In genomic region chr16:70437582-70438324, GRCh38 we compare ENCODE assay signal across 8 cellular contexts. TPM values are rescaled to one million over a fixed set of nuclear protein-coding genes. Genes with fewer than 3 reads are reported as not detected.
DNase-seq lines count a peak whose midpoint lies in the region; ATAC-seq and TF ChIP-seq lines count a peak whose summit lies in the region.

No MANE protein-coding gene starts in this region.

- peak in 1 of 7 experiments; percentile 14 for DNase-seq in CD8-positive, alpha-beta T cell
- peak; percentile 68 for DNase-seq in iris pigment epithelial cell (ENCODE audit: low read depth)
- DNase-seq in stimulated activated naive B cell treated with anti-CD40 and anti-IgM and Interleukin-4, amounts not matched to agents 10 μg/mL and 1 μg/mL and 100 μg/mL, for 72 hours = no peak
- no peak for DNase-seq in MV-4-11 (lab: John Stamatoyannopoulos, UW)

- peaks cover 3% of the 10 kb centered on the region for H3K36me3 ChIP-seq in CD8-positive, alpha-beta T cell (ENCODE audit: insufficient read depth, low read length)
- no peaks in the 10 kb centered on the region for H3K36me3 ChIP-seq in HUES48 (ENCODE audit: control insufficient read depth, insufficient read depth, low read length)

- no peak overlapping the region for H3K9ac ChIP-seq in HUES48 (ENCODE audit: low read depth, low read length)

- intact Hi-C loops in CD8-positive, alpha-beta T cell (cut with DNase I, micrococcal nuclease) = loop anchor here (1.0 to 10.0 kb wide), 4 partner anchors 8 to 1287 kb away; partner anchors contain the start of genes COG4 (in 1 of the 2), PHLPP2 (in 1 of the 2) and SF3B3 (in 1 of the 2)

- CTCF ChIA-PET in CD8-positive, alpha-beta T cell (lab: Charles Lee) = interaction anchor here (0.6 to 2.6 kb wide), 5 partner anchors 13 to 50 kb away, joined by 3 to 10 read pairs (median 4); no protein-coding TSS in a partner anchor

- POLR2A ChIA-PET in CD8-positive, alpha-beta T cell (lab: Charles Lee) = interaction anchor here (0.6 to 3.5 kb wide), 6 partner anchors 16 to 91 kb away, joined by 3 to 23 read pairs (median 7); partner anchors contain the start of genes COG4, DDX19A, FCSK and SF3B3

- no peaks in the 10 kb centered on the region for H3K27me3 ChIP-seq in CD8-positive, alpha-beta T cell (ENCODE audit: insufficient read depth, low read length)
- H3K27me3 ChIP-seq in HUES48 (ENCODE audit: control insufficient read depth, insufficient read depth, low read length) = no peaks in the 10 kb centered on the region

- H3K4me3 ChIP-seq in CD8-positive, alpha-beta T cell (ENCODE audit: low read depth, low read length) = peak overlapping the region; percentile 75
- H3K4me3 ChIP-seq in HUES48 (ENCODE audit: low read depth, low read length) = peak overlapping the region; percentile 85

- no peak for TF ChIP-seq CTCF in CD8-positive, alpha-beta T cell (IDR thresholded peaks at IDR 0.05)

- H3K9me3 ChIP-seq in CD8-positive, alpha-beta T cell (ENCODE audit: low read length) = no peaks in the 10 kb centered on the region
- H3K9me3 ChIP-seq in HUES48 (ENCODE audit: control insufficient read depth, insufficient read depth, low read length) = no peaks in the 10 kb centered on the region

- H3K27ac ChIP-seq in CD8-positive, alpha-beta T cell (ENCODE audit: low read depth, low read length) = peak overlapping the region; percentile 48
- H3K27ac ChIP-seq in HUES48 (ENCODE audit: low read depth, low read length) = peak overlapping the region; percentile 90

- H3K27ac Mint-ChIP-seq in CD8-positive, alpha-beta T cell = peak overlapping the region; percentile 72
- H3K27ac Mint-ChIP-seq in activated naive CD8-positive, alpha-beta T cell = peak overlapping the region; percentile 88
- H3K27ac Mint-ChIP-seq in stimulated activated naive B cell treated with anti-CD40 and anti-IgM and Interleukin-4, amounts not matched to agents 10 μg/mL and 1 μg/mL and 100 μg/mL, for 72 hours = peak overlapping the region; percentile 90

- H3K4me3 Mint-ChIP-seq in CD8-positive, alpha-beta T cell = peak overlapping the region; percentile 94
- H3K4me3 Mint-ChIP-seq in activated naive CD8-positive, alpha-beta T cell = peak overlapping the region; percentile 98
- peak overlapping the region; percentile 99 to 100 for H3K4me3 Mint-ChIP-seq in stimulated activated naive B cell treated with anti-CD40 and anti-IgM and Interleukin-4, amounts not matched to agents 10 μg/mL and 1 μg/mL and 100 μg/mL, for 72 hours

- peaks cover 50% of the 10 kb centered on the region for H3K4me1 ChIP-seq in CD8-positive, alpha-beta T cell (ENCODE audit: insufficient read depth, low read length)
- H3K4me1 ChIP-seq in HUES48 (ENCODE audit: control insufficient read depth, insufficient read depth, low read length) = peaks cover 33% of the 10 kb centered on the region

- no peaks in the 10 kb centered on the region for H3K27me3 Mint-ChIP-seq in CD8-positive, alpha-beta T cell (ENCODE audit: low read depth)
- H3K27me3 Mint-ChIP-seq in activated naive CD8-positive, alpha-beta T cell = no peaks in the 10 kb centered on the region
- no peaks in the 10 kb centered on the region for H3K27me3 Mint-ChIP-seq in stimulated activated naive B cell treated with anti-CD40 and anti-IgM and Interleukin-4, amounts not matched to agents 10 μg/mL and 1 μg/mL and 100 μg/mL, for 72 hours

- peaks cover 19% of the 10 kb centered on the region for H3K36me3 Mint-ChIP-seq in CD8-positive, alpha-beta T cell
- H3K36me3 Mint-ChIP-seq in activated naive CD8-positive, alpha-beta T cell = peaks cover 2% of the 10 kb centered on the region
- peaks cover 18 to 23% of the 10 kb centered on the region in 2 donors for H3K36me3 Mint-ChIP-seq in stimulated activated naive B cell treated with anti-CD40 and anti-IgM and Interleukin-4, amounts not matched to agents 10 μg/mL and 1 μg/mL and 100 μg/mL, for 72 hours

- ATAC-seq in CD8-positive, alpha-beta T cell = no peak
- ATAC-seq in stimulated activated naive B cell treated with anti-CD40 and anti-IgM and Interleukin-4, amounts not matched to agents 10 μg/mL and 1 μg/mL and 100 μg/mL, for 72 hours (replicated peaks) = no peak
- ATAC-seq in GM21360 (IDR thresholded peaks at IDR 0.05; ENCODE audit: unreplicated experiment) = no peak
- no peak for ATAC-seq in GM18861 (IDR thresholded peaks at IDR 0.05; ENCODE audit: unreplicated experiment)

- peaks cover 53% of the 10 kb centered on the region for H3K4me1 Mint-ChIP-seq in CD8-positive, alpha-beta T cell (ENCODE audit: low read depth)
- H3K4me1 Mint-ChIP-seq in activated naive CD8-positive, alpha-beta T cell (ENCODE audit: low read depth) = peaks cover 46% of the 10 kb centered on the region
- H3K4me1 Mint-ChIP-seq in stimulated activated naive B cell treated with anti-CD40 and anti-IgM and Interleukin-4, amounts not matched to agents 10 μg/mL and 1 μg/mL and 100 μg/mL, for 72 hours = peaks cover 42 to 60% of the 10 kb centered on the region in 2 donors

- H3K9me3 Mint-ChIP-seq in CD8-positive, alpha-beta T cell = no peaks in the 10 kb centered on the region
- H3K9me3 Mint-ChIP-seq in activated naive CD8-positive, alpha-beta T cell (ENCODE audit: low read depth) = no peaks in the 10 kb centered on the region
- no peaks in the 10 kb centered on the region for H3K9me3 Mint-ChIP-seq in stimulated activated naive B cell treated with anti-CD40 and anti-IgM and Interleukin-4, amounts not matched to agents 10 μg/mL and 1 μg/mL and 100 μg/mL, for 72 hours

RNA-seq across cellular contexts. Expression of gene ST3GAL2, which starts 1.1 kb away (rescaled TPM):
- 1 to 10 TPM; 5.6 to 6.1 TPM for total RNA-seq in CD8-positive, alpha-beta T cell

RNA-seq across cellular contexts. Expression of gene FCSK, which starts 16.6 kb away (rescaled TPM):
- total RNA-seq in CD8-positive, alpha-beta T cell = 10 to 100 TPM; 17.8 to 18.2 TPM
